Comparison of ENCODE assay signal across 1 cellular context in genomic region chr5:135246923-135247795, GRCh38.
TF ChIP-seq lines count a peak whose summit lies in the region.

No MANE protein-coding gene starts in this region.

TF ChIP-seq in K562, 482 proteins besides CTCF, POLR2A, EP300 and RAD21 (continued from another document and continues in another):
- TF ChIP-seq ZNF592 (IDR thresholded peaks at IDR 0.05) (no peak), NEUROD1 (IDR thresholded peaks at IDR 0.05; ENCODE audit: borderline replicate concordance, low read depth, low read length, partially characterized antibody) (peak; percentile 58), KAT7 (CRISPR knock-in tag; IDR thresholded peaks at IDR 0.05; ENCODE audit: borderline replicate concordance) (0 out of 2 replicates have a peak, but pooled peaks have one; percentile 46), SMARCA4 (IDR thresholded peaks at IDR 0.05) (peak; percentile 94), NFIC (IDR thresholded peaks at IDR 0.05) (peak; percentile 36; the same call in 1 of the 2 replicates), TARDBP (IDR thresholded peaks at IDR 0.05) (no peak), USF1 (CRISPR knock-in tag; IDR thresholded peaks at IDR 0.05) (no peak), HNRNPLL (IDR thresholded peaks at IDR 0.05; ENCODE audit: low read depth, low read length, poor library complexity, severe bottlenecking) (peak; percentile 21), SPI1 (IDR thresholded peaks at IDR 0.05; ENCODE audit: borderline replicate concordance, low read depth, low read length) (0 out of 2 replicates have a peak, but pooled peaks have one; percentile 8), RBM25 (IDR thresholded peaks at IDR 0.05; ENCODE audit: low read depth, low read length, severe bottlenecking) (no peak), ILK (tag; IDR thresholded peaks at IDR 0.05; ENCODE audit: borderline replicate concordance, low read depth) (no peak), HDAC2 (IDR thresholded peaks at IDR 0.05) (0 out of 2 replicates have a peak, but pooled peaks have one; percentile 39), STAG1 (CRISPR knock-in tag; IDR thresholded peaks at IDR 0.05; ENCODE audit: borderline replicate concordance) (no peak), GTF2B (IDR thresholded peaks at IDR 0.05; ENCODE audit: extremely low read depth, insufficient read length) (no peak), MAFK (IDR thresholded peaks at IDR 0.05; ENCODE audit: low read length) (peak; percentile 20; the same call in 1 of the 2 replicates), KLF16 (IDR thresholded peaks at IDR 0.05) (peak; percentile 71; the same call in 1 of the 2 replicates), ZNF644 (tag; IDR thresholded peaks at IDR 0.05; ENCODE audit: low read depth) (no peak), TCF7 (IDR thresholded peaks at IDR 0.05; ENCODE audit: borderline replicate concordance) (no peak), BMI1 (IDR thresholded peaks at IDR 0.05; ENCODE audit: low read length) (no peak), ZNF239 (CRISPR knock-in tag; IDR thresholded peaks at IDR 0.05) (no peak), BACH1 (tag; IDR thresholded peaks at IDR 0.05) (0 out of 2 replicates have a peak, but pooled peaks have one; percentile 34), DACH1 (IDR thresholded peaks at IDR 0.05; ENCODE audit: partially characterized antibody) (peak; percentile 41), TEAD4 (IDR thresholded peaks at IDR 0.05; ENCODE audit: low read length) (peak; percentile 75), TEAD4 (CRISPR knock-in tag; IDR thresholded peaks at IDR 0.05; ENCODE audit: borderline replicate concordance) (no peak), HDAC1 (IDR thresholded peaks at IDR 0.05) (peak in 1 of 2 experiments; percentile 77; a peak in 2 of 4 replicates), JUNB (CRISPR knock-in tag; conservative IDR thresholded peaks at IDR 0.05) (peak; percentile 59; the same call in 1 of the 2 replicates), SMARCC2 (IDR thresholded peaks at IDR 0.05; ENCODE audit: low read depth) (peak; percentile 83), REST (CRISPR knock-in tag; IDR thresholded peaks at IDR 0.05; ENCODE audit: low read depth) (no peak), THRAP3 (IDR thresholded peaks at IDR 0.05; ENCODE audit: borderline replicate concordance) (no peak), ZNF253 (CRISPR knock-in tag; conservative IDR thresholded peaks at IDR 0.05) (no peak), ZNF408 (CRISPR knock-in tag; IDR thresholded peaks at IDR 0.05; ENCODE audit: low read depth) (no peak), ZNF121 (CRISPR knock-in tag; conservative IDR thresholded peaks at IDR 0.05) (no peak), POU5F1 (IDR thresholded peaks at IDR 0.05; ENCODE audit: borderline replicate concordance, low read depth, low read length, partially characterized antibody) (no peak), BHLHE40 (IDR thresholded peaks at IDR 0.05; ENCODE audit: low read length) (peak; percentile 49), EP400 (IDR thresholded peaks at IDR 0.05) (no peak), JUN (IDR thresholded peaks at IDR 0.05; ENCODE audit: borderline replicate concordance, low read depth, low read length) (peak; percentile 97), JUN (CRISPR knock-in tag; IDR thresholded peaks at IDR 0.05; ENCODE audit: borderline replicate concordance) (no peak), ZBTB7A (IDR thresholded peaks at IDR 0.05; ENCODE audit: borderline replicate concordance, control insufficient read depth, low read depth, low read length) (peak; percentile 58; the same call in 1 of the 2 replicates), IRF2 (CRISPR knock-in tag; IDR thresholded peaks at IDR 0.05) (no peak), ADNP (tag; IDR thresholded peaks at IDR 0.05) (no peak), MAX (CRISPR knock-in tag; IDR thresholded peaks at IDR 0.05) (no peak), ZBTB8A (IDR thresholded peaks at IDR 0.05; ENCODE audit: partially characterized antibody) (no peak), RCOR1 (IDR thresholded peaks at IDR 0.05; ENCODE audit: borderline replicate concordance in 1 of 2, low read depth in 2 of 2, low read length in 2 of 2) (peak in 1 of 2 experiments; percentile 93; a peak in 2 of 4 replicates), BRD4 (IDR thresholded peaks at IDR 0.05) (no peak), HES1 (IDR thresholded peaks at IDR 0.05; ENCODE audit: low read depth) (no peak), ESRRB (CRISPR knock-in tag; IDR thresholded peaks at IDR 0.05; ENCODE audit: borderline replicate concordance) (no peak), LEF1 (IDR thresholded peaks at IDR 0.05) (no peak), ARID1B (IDR thresholded peaks at IDR 0.05) (peak; percentile 91), CBFA2T3 (IDR thresholded peaks at IDR 0.05) (peak; percentile 85), FOS (IDR thresholded peaks at IDR 0.05; ENCODE audit: extremely low read depth, insufficient read length) (peak; percentile 74), ATF7 (IDR thresholded peaks at IDR 0.05) (0 out of 2 replicates have a peak, but pooled peaks have one; percentile 43), BRF2 (IDR thresholded peaks at IDR 0.05; ENCODE audit: borderline replicate concordance, insufficient read depth, insufficient read length) (no peak), NONO (IDR thresholded peaks at IDR 0.05; ENCODE audit: low read depth in 2 of 2, low read length in 1 of 2) (no peak), ZNF551 (CRISPR knock-in tag; IDR thresholded peaks at IDR 0.05) (no peak), KDM1A (IDR thresholded peaks at IDR 0.05) (peak; percentile 93 to 95), CBX2 (IDR thresholded peaks at IDR 0.05; ENCODE audit: insufficient read depth, low read length, poor library complexity, severe bottlenecking) (no peak), E2F5 (CRISPR knock-in tag; IDR thresholded peaks at IDR 0.05) (no peak), KDM2B (CRISPR knock-in tag; IDR thresholded peaks at IDR 0.05) (no peak)
